In genomic region chr6:166910601-166911000, GRCh38 we compare ENCODE assay signal across 1 cellular context.
TF ChIP-seq lines count a peak whose summit lies in the region.

No MANE protein-coding gene starts in this region.

TF ChIP-seq in IMR-90, 13 proteins besides CTCF, POLR2A, EP300 and RAD21 (continued from another document):
- TF ChIP-seq USF2 (IDR thresholded peaks at IDR 0.05; ENCODE audit: low read depth, low read length): no peak
- TF ChIP-seq CEBPB (IDR thresholded peaks at IDR 0.05; ENCODE audit: low read depth, low read length): no peak
- TF ChIP-seq BHLHE40 (IDR thresholded peaks at IDR 0.05; ENCODE audit: low read depth, low read length): no peak
- no peak for TF ChIP-seq RCOR1 (IDR thresholded peaks at IDR 0.05; ENCODE audit: insufficient replicate concordance, low read length)
- no peak for TF ChIP-seq CHD1 (IDR thresholded peaks at IDR 0.05; ENCODE audit: low read depth, low read length)
- TF ChIP-seq MXI1 (IDR thresholded peaks at IDR 0.05; ENCODE audit: borderline replicate concordance, low read depth, low read length): no peak
- TF ChIP-seq SMC3 (IDR thresholded peaks at IDR 0.05; ENCODE audit: low read depth, low read length): no peak
- no peak for TF ChIP-seq RFX5 (IDR thresholded peaks at IDR 0.05; ENCODE audit: low read depth, low read length)
- no peak for TF ChIP-seq MAFK (IDR thresholded peaks at IDR 0.05; ENCODE audit: low read depth, low read length)
TF ChIP-seq in IMR-90: peak in this region for 0.
